ENCODE assay signal across 12 cellular contexts in genomic region chr4:86959588-86960500, GRCh38. TPM values are rescaled to one million over a fixed set of nuclear protein-coding genes. Genes with fewer than 3 reads are reported as not detected.
A peak's percentile ranks its signal among the peaks of the same experiment; 100 is the strongest.
DNase-seq lines count a peak whose midpoint lies in the region; ATAC-seq and TF ChIP-seq lines count a peak whose summit lies in the region.
"Had no signal": no experiment of that assay in that cellular context is flagged by ENCODE, and none has a peak within 500 bp of the region (broad histone marks: within the 10 kb centered on the region; RNA-seq: fewer than 3 reads in every experiment).

No MANE protein-coding gene starts in this region.

- H3K27me3 ChIP-seq in cardiac muscle cell: no peaks in the 10 kb centered on the region
- H3K27me3 ChIP-seq in iPS-18a (ENCODE audit: control insufficient read depth, insufficient read depth, low read length): no peaks in the 10 kb centered on the region
- no peaks in the 10 kb centered on the region for H3K27me3 ChIP-seq in tibial artery
- no peaks in the 10 kb centered on the region for H3K27me3 ChIP-seq in CD4-positive, alpha-beta T cell (ENCODE audit: control insufficient read depth, insufficient read depth, low read length)

- intact Hi-C loops in Right ventricle myocardium inferior (cut with DNase I): no loop called here
- intact Hi-C loops in tibial artery (cut with DNase I; ENCODE audit: low total_unique reads): no loop called here
- intact Hi-C loops in CD4-positive, alpha-beta T cell (cut with DNase I, micrococcal nuclease): loop anchor here in 1 of 2 experiments (2.0 kb wide), 1 partner anchor 23 kb away; no protein-coding TSS in a partner anchor

- no peak for ATAC-seq in Right ventricle myocardium inferior
- ATAC-seq in CD4-positive, alpha-beta T cell (ENCODE audit: poor library complexity): no peak

- no peak overlapping the region for H3K4me3 ChIP-seq in cardiac muscle cell
- H3K4me3 ChIP-seq in iPS-18a (ENCODE audit: low read length): peak overlapping the region; percentile 42
- H3K4me3 ChIP-seq in tibial artery: no peak overlapping the region

- POLR2A ChIA-PET in CD4-positive, alpha-beta T cell (lab: Charles Lee): interaction anchor here (1.2 kb wide), 1 partner anchor 24 kb away, joined by 3 read pairs; no protein-coding TSS in a partner anchor

- peaks cover 51% of the 10 kb centered on the region for H3K4me1 Mint-ChIP-seq in CD4-positive, alpha-beta T cell (ENCODE audit: low read depth)

- no peaks in the 10 kb centered on the region for H3K9me3 ChIP-seq in cardiac muscle cell (ENCODE audit: low read depth)
- no peaks in the 10 kb centered on the region for H3K9me3 ChIP-seq in iPS-18a (ENCODE audit: control insufficient read depth, low read depth, low read length)
- H3K9me3 ChIP-seq in tibial artery: no peaks in the 10 kb centered on the region
- H3K9me3 ChIP-seq in CD4-positive, alpha-beta T cell (ENCODE audit: control insufficient read depth, low read length): no peaks in the 10 kb centered on the region

- peaks cover 45% of the 10 kb centered on the region for H3K36me3 Mint-ChIP-seq in CD4-positive, alpha-beta T cell (ENCODE audit: low read depth)

- H3K27me3 Mint-ChIP-seq in CD4-positive, alpha-beta T cell: no peaks in the 10 kb centered on the region
- H3K27me3 Mint-ChIP-seq: activated CD4-positive, alpha-beta T cell treated with anti-CD3 and anti-CD28 coated beads, Interleukin-2, amount 10 ng/mL, durations not matched to agents 24 days and 14 days; activated naive CD4-positive, alpha-beta T cell treated with anti-CD3 and anti-CD28 coated beads, Interleukin-2, amount 10 ng/mL, durations not matched to agents 7 days and 5 days had no signal

- CTCF ChIA-PET in CD4-positive, alpha-beta T cell (lab: Charles Lee): interaction anchor here (1.1 to 2.1 kb wide), 2 partner anchors 21 to 37 kb away, joined by 4 to 8 read pairs; no protein-coding TSS in a partner anchor

- no peak for TF ChIP-seq CTCF in cardiac muscle cell (IDR thresholded peaks at IDR 0.05; ENCODE audit: low read depth, low read length)
- no peak for TF ChIP-seq CTCF in VCaP (conservative IDR thresholded peaks at IDR 0.05)
- no peak for TF ChIP-seq CTCF in tibial artery (IDR thresholded peaks at IDR 0.05)
- TF ChIP-seq CTCF in CD4-positive, alpha-beta T cell (IDR thresholded peaks at IDR 0.05): no peak

- H3K4me3 Mint-ChIP-seq in CD4-positive, alpha-beta T cell: no peak overlapping the region
- H3K4me3 Mint-ChIP-seq: activated CD4-positive, alpha-beta T cell treated with anti-CD3 and anti-CD28 coated beads, Interleukin-2, amount 10 ng/mL, durations not matched to agents 24 days and 14 days; activated naive CD4-positive, alpha-beta T cell treated with anti-CD3 and anti-CD28 coated beads, Interleukin-2, amount 10 ng/mL, durations not matched to agents 7 days and 5 days had no signal

- H3K9me3 Mint-ChIP-seq in CD4-positive, alpha-beta T cell: no peaks in the 10 kb centered on the region
- H3K9me3 Mint-ChIP-seq: activated CD4-positive, alpha-beta T cell treated with anti-CD3 and anti-CD28 coated beads, Interleukin-2, amount 10 ng/mL, durations not matched to agents 24 days and 14 days; activated naive CD4-positive, alpha-beta T cell treated with anti-CD3 and anti-CD28 coated beads, Interleukin-2, amount 10 ng/mL, durations not matched to agents 7 days and 5 days had no signal

- peak overlapping the region; percentile 94 for H3K27ac ChIP-seq in cardiac muscle cell
- peak overlapping the region; percentile 5; the same call in 1 of the 2 replicates for H3K27ac ChIP-seq in VCaP
- peak overlapping the region; percentile 93 for H3K27ac ChIP-seq in iPS-18a (ENCODE audit: low read length)
- peak overlapping the region; percentile 45 to 71 for H3K27ac ChIP-seq in tibial artery
- H3K27ac ChIP-seq in CD4-positive, alpha-beta T cell (ENCODE audit: low read depth, low read length): no peak overlapping the region

- H3K36me3 ChIP-seq in cardiac muscle cell (no peaks in the 10 kb centered on the region), iPS-18a (ENCODE audit: control insufficient read depth, low read depth, low read length) (no peaks in the 10 kb centered on the region), tibial artery (no peaks in the 10 kb centered on the region)

- H3K4me1 ChIP-seq in cardiac muscle cell (ENCODE audit: low read depth): peaks cover 42% of the 10 kb centered on the region
- H3K4me1 ChIP-seq in iPS-18a (ENCODE audit: control insufficient read depth, low read depth, low read length): peaks cover 65% of the 10 kb centered on the region
- H3K4me1 ChIP-seq in tibial artery: peaks cover 0 to 56% (median 24%) of the 10 kb centered on the region in 4 donors

- peak in 1 of 2 donors; percentile 32 for DNase-seq in cardiac muscle cell (ENCODE audit: low read depth in 1 of 2, low spot score in 1 of 2)
- DNase-seq in Right ventricle myocardium inferior (ENCODE audit: missing footprints): no peak
- no peak for DNase-seq in tibial artery
- DNase-seq in CD4-positive, alpha-beta T cell: no peak
- DNase-seq in foreskin melanocyte: no peak
- DNase-seq in NCI-H2081 (lab: John Stamatoyannopoulos, UW): no peak
- DNase-seq: activated CD4-positive, alpha-beta T cell treated with anti-CD3 and anti-CD28 coated beads, Interleukin-2, amount 10 ng/mL, durations not matched to agents 24 days and 14 days; activated naive CD4-positive, alpha-beta T cell treated with anti-CD3 and anti-CD28 coated beads, Interleukin-2, amount 10 ng/mL, durations not matched to agents 7 days and 5 days; NCI-H2171 treated with DMSO at 0.1 percent for 48 hours; SHP77 had no signal

- no peak overlapping the region for H3K27ac Mint-ChIP-seq in CD4-positive, alpha-beta T cell
- H3K27ac Mint-ChIP-seq: activated CD4-positive, alpha-beta T cell treated with anti-CD3 and anti-CD28 coated beads, Interleukin-2, amount 10 ng/mL, durations not matched to agents 24 days and 14 days; activated naive CD4-positive, alpha-beta T cell treated with anti-CD3 and anti-CD28 coated beads, Interleukin-2, amount 10 ng/mL, durations not matched to agents 7 days and 5 days had no signal

- H3K9ac ChIP-seq in iPS-18a (ENCODE audit: low read length): peak overlapping the region; percentile 70

RNA-seq across cellular contexts. Expression of gene AFF1, which starts 25.0 kb away (rescaled TPM):
- total RNA-seq in cardiac muscle cell: 31.4 and 45.0 TPM in 2 replicates
- 26.3 and 27.2 TPM in 2 replicates for polyA plus RNA-seq in cardiac muscle cell
- total RNA-seq in Right ventricle myocardium inferior: 73.3 TPM
- total RNA-seq in CD4-positive, alpha-beta T cell: 10 to 100 TPM; 50.3 to 51.2 TPM
